ENCODE assay signal across 1 cellular context in the genomic region with DNA sequence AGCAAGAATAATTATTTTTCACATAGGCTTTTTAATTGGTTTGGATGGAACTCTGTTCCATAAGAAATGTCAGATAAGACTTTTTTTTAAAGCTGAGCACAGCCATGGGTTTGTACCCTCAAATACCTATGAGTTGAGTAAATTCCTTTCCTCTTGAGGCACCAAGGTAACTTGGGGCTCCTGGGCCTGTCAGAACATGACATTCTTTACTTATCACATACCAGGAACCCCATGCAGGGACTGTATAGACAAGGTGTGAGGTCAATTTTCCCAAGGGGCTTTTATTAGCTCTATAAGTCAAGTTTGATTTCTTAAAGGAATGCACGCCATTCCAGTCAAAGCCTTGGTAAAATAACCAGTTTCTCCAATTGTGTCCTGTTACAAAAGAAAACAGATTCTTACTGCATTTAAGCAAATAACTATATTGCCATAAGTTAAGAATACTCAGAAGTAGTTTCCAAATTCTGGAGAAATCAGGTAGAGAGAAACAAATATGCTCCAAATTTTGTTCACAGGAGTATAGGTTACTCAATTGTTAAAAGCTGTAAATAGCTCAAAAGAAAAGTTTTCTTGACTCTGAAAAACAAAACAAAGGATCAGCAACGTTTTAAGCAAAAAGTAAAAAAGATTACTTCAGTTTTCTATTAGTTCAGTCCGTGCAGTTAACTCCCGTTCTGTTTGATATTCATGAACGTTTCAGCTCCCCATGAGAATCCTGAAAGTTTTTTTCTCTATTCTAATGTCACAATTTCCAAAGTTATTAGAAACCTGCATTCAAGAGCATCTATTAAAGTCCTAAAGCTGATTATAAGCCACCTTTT.
A peak's percentile ranks its signal among the peaks of the same experiment; 100 is the strongest.
TF ChIP-seq lines count a peak whose summit lies in the region.

No MANE protein-coding gene starts in this region.

TF ChIP-seq in K562, 482 proteins besides CTCF, POLR2A, EP300 and RAD21 (continued from another document):
- TF ChIP-seq, protein P1, sequence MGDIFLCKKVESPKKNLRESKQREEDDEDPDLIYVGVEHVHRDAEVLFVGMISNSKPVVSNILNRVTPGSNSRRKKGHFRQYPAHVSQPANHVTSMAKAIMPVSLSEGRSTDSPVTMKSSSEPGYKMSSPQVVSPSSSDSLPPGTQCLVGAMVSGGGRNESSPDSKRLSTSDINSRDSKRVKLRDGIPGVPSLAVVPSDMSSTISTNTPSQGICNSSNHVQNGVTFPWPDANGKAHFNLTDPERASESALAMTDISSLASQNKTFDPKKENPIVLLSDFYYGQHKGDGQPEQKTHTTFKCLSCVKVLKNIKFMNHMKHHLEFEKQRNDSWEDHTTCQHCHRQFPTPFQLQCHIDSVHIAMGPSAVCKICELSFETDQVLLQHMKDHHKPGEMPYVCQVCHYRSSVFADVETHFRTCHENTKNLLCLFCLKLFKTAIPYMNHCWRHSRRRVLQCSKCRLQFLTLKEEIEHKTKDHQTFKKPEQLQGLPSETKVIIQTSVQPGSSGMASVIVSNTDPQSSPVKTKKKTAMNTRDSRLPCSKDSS (IDR thresholded peaks at IDR 0.05; ENCODE audit: low read depth, partially characterized antibody), result peak; percentile 67
- TF ChIP-seq, protein P2, sequence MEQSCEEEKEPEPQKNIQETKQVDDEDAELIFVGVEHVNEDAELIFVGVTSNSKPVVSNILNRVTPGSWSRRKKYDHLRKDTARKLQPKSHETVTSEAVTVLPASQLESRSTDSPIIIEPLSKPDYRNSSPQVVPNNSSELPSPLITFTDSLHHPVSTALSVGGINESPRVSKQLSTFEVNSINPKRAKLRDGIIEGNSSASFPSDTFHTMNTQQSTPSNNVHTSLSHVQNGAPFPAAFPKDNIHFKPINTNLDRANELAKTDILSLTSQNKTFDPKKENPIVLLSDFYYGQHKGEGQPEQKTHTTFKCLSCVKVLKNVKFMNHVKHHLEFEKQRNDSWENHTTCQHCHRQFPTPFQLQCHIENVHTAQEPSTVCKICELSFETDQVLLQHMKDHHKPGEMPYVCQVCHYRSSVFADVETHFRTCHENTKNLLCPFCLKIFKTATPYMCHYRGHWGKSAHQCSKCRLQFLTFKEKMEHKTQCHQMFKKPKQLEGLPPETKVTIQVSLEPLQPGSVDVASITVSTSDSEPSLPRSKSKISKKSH (CRISPR knock-in tag; IDR thresholded peaks at IDR 0.05), result peak; percentile 47; the same call in 1 of the 2 replicates
- TF ChIP-seq FOXP1 (CRISPR knock-in tag; IDR thresholded peaks at IDR 0.05), result no peak
- TF ChIP-seq TRIM28 (IDR thresholded peaks at IDR 0.05), result 0 out of 2 replicates have a peak, but pooled peaks have one; percentile 49
- no peak for TF ChIP-seq ZNF79 (CRISPR knock-in tag; IDR thresholded peaks at IDR 0.05; ENCODE audit: low read depth)
- TF ChIP-seq, protein P3, sequence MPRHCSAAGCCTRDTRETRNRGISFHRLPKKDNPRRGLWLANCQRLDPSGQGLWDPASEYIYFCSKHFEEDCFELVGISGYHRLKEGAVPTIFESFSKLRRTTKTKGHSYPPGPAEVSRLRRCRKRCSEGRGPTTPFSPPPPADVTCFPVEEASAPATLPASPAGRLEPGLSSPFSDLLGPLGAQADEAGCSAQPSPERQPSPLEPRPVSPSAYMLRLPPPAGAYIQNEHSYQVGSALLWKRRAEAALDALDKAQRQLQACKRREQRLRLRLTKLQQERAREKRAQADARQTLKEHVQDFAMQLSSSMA (CRISPR knock-in tag; IDR thresholded peaks at IDR 0.05), result no peak
- peak in 1 of 2 experiments; percentile 80; a peak in 2 of 3 replicates for TF ChIP-seq CBX3 (IDR thresholded peaks at IDR 0.05; ENCODE audit: borderline replicate concordance in 1 of 2, low read length in 2 of 2)
- TF ChIP-seq, protein P4, sequence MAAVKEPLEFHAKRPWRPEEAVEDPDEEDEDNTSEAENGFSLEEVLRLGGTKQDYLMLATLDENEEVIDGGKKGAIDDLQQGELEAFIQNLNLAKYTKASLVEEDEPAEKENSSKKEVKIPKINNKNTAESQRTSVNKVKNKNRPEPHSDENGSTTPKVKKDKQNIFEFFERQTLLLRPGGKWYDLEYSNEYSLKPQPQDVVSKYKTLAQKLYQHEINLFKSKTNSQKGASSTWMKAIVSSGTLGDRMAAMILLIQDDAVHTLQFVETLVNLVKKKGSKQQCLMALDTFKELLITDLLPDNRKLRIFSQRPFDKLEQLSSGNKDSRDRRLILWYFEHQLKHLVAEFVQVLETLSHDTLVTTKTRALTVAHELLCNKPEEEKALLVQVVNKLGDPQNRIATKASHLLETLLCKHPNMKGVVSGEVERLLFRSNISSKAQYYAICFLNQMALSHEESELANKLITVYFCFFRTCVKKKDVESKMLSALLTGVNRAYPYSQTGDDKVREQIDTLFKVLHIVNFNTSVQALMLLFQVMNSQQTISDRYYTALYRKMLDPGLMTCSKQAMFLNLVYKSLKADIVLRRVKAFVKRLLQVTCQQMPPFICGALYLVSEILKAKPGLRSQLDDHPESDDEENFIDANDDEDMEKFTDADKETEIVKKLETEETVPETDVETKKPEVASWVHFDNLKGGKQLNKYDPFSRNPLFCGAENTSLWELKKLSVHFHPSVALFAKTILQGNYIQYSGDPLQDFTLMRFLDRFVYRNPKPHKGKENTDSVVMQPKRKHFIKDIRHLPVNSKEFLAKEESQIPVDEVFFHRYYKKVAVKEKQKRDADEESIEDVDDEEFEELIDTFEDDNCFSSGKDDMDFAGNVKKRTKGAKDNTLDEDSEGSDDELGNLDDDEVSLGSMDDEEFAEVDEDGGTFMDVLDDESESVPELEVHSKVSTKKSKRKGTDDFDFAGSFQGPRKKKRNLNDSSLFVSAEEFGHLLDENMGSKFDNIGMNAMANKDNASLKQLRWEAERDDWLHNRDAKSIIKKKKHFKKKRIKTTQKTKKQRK (IDR thresholded peaks at IDR 0.05; ENCODE audit: borderline replicate concordance, low read depth, low read length), result 0 out of 2 replicates have a peak, but pooled peaks have one; percentile 19
- no peak for TF ChIP-seq KDM4B (IDR thresholded peaks at IDR 0.05; ENCODE audit: borderline replicate concordance in 2 of 2, low read depth in 1 of 2)
- no peak for TF ChIP-seq RAD51 (IDR thresholded peaks at IDR 0.05; ENCODE audit: borderline replicate concordance, low read depth)
- no peak for TF ChIP-seq CREBBP (IDR thresholded peaks at IDR 0.05; ENCODE audit: low read depth, low read length)
- no peak for TF ChIP-seq ATF1 (CRISPR knock-in tag; IDR thresholded peaks at IDR 0.05)
- TF ChIP-seq ATF1 (tag; IDR thresholded peaks at IDR 0.05), result no peak
